20 cellular contexts compared by ENCODE assay signal in genomic region chr1:220918285-220918951, GRCh38. TPM values are rescaled to one million over a fixed set of nuclear protein-coding genes. Genes with fewer than 3 reads are reported as not detected.
DNase-seq lines count a peak whose midpoint lies in the region; ATAC-seq and TF ChIP-seq lines count a peak whose summit lies in the region.
"Had no signal": no experiment of that assay in that cellular context is flagged by ENCODE, and none has a peak within 500 bp of the region (broad histone marks: within the 10 kb centered on the region; RNA-seq: fewer than 3 reads in every experiment).

No MANE protein-coding gene starts in this region.

- H3K27me3 ChIP-seq in spleen (replicated peaks in 1 of 7), result no peaks in the 10 kb centered on the region

- intact Hi-C loops in spleen (cut with DNase I; ENCODE audit: low total_unique reads), result no loop called here

- DNase-seq in COR-L47 (lab: John Stamatoyannopoulos, UW) (peak; percentile 54), NCI-H1092 treated with DMSO at 0.1 percent for 48 hours (lab: John Stamatoyannopoulos, UW) (peak; percentile 67), NCI-H526 treated with DMSO at 0.1 percent for 48 hours (lab: John Stamatoyannopoulos, UW) (peak; percentile 76), spleen (no peak)
- no peak for DNase-seq in stimulated activated CD4-positive, alpha-beta T cell treated with anti-CD3 and anti-CD28 coated beads, Interleukin-4, amount 100 ng/mL, for 4 hours
- no peak for DNase-seq in activated effector memory CD4-positive, alpha-beta T cell treated with Interleukin-2 at 50 U/mL for 16 hours
- DNase-seq: activated CD4-positive, alpha-beta T cell treated with anti-CD3 and anti-CD28 coated beads for 1 hour; activated naive CD4-positive, alpha-beta T cell treated with anti-CD3 and anti-CD28 coated beads, Interleukin-2, amount 10 ng/mL, durations not matched to agents 7 days and 5 days; activated T-cell treated with anti-CD3 and anti-CD28 coated beads, Interleukin-2, amount 50 U/mL, for 24 hours; cortex of kidney; endodermal cell; HCEC 1CT; KG1; mucosa of descending colon; NCI-H2227 treated with DMSO at 0.1 percent for 48 hours; posterior cingulate gyrus; stimulated activated CD4-positive, alpha-beta T cell treated with anti-CD3 and anti-CD28 coated beads, Interleukin-15, amount 100 ng/mL, for 24 hours had no signal

- no peak for ATAC-seq in HG03457 (IDR thresholded peaks at IDR 0.05; ENCODE audit: unreplicated experiment)
- ATAC-seq: mucosa of descending colon, sciatic nerve had no signal

- no peaks in the 10 kb centered on the region for H3K9me3 ChIP-seq in spleen
- H3K9me3 ChIP-seq: mucosa of descending colon had no signal

- TF ChIP-seq CTCF in VCaP (conservative IDR thresholded peaks at IDR 0.05) (0 out of 2 replicates have a peak, but pooled peaks have one; percentile 19), spleen (IDR thresholded peaks at IDR 0.05 in 8 of 11, conservative IDR thresholded peaks at IDR 0.05 in 3 of 11) (no peak)

- H3K27ac ChIP-seq in VCaP (peak overlapping the region; percentile 78), spleen (no peak overlapping the region)

- H3K4me1 ChIP-seq in spleen, result peaks cover 0 to 34% (median 20%) of the 10 kb centered on the region in 6 donors

- H3K36me3 ChIP-seq in spleen, result no peaks in the 10 kb centered on the region

- TF ChIP-seq POLR2A in spleen (IDR thresholded peaks at IDR 0.05), result no peak

- no peak overlapping the region for H3K4me3 ChIP-seq in spleen
- H3K4me3 ChIP-seq: mucosa of descending colon had no signal

- WGBS in spleen, 5 donors, result 86 to 93% (median 89%) methylated on average over 1 of the region's 1 CpG

RNA-seq across cellular contexts. Expression of gene HLX, which starts 39.2 kb away (rescaled TPM):
- total RNA-seq in spleen, result 10 to 100 TPM; 12.4 to 36.1 (median 17.5) TPM
- 10 to 100 TPM in 2 of 3 donors, 1 to 10 TPM in 1; 6.9 to 13.7 (median 12.7) TPM for polyA plus RNA-seq in spleen

Comparison
In these comparisons a context has a peak if more than half of its experiments do, and no peak if none do; other contexts are left out.
1. DNase-seq: peak in COR-L47 (single experiment), NCI-H1092 treated with DMSO at 0.1 percent for 48 hours (single experiment) and NCI-H526 treated with DMSO at 0.1 percent for 48 hours (single experiment); none in stimulated activated CD4-positive, alpha-beta T cell treated with anti-CD3 and anti-CD28 coated beads, Interleukin-4, amount 100 ng/mL, for 4 hours (0 of 2), activated effector memory CD4-positive, alpha-beta T cell treated with Interleukin-2 at 50 U/mL for 16 hours (single experiment) and spleen (single experiment).